In the genomic region with DNA sequence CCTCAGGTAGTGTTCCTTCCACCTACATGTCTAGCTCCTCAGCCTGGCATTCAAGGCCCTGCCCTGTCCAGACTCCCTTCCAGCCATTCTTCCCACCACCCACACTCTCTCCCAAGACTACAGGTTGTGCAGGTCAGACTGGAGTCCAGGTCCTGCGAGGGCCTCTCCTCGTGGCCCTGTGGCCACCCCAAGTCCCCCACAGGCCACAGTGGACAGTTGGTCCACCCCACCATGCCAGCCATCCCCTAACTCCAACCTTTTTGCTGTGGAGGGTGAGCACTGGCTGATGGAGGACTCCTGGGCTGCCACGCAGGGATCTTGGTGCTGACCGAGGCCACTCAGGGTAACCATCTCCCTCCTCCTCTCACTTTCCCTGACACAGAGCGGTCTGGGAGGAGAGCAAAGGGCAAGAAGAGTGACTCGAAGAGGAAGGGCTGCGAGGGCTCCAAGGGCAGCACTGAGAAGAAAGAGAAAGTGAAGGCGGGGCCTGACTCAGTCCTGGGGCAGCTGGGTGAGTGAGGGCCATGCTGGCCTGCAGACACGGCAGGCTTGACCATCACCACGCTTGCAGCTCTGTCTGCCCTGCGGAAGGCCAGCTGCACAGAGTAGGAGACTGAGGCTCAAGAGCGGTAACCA, we compare ENCODE assay signal across 20 cellular contexts. TPM values are rescaled to one million over a fixed set of nuclear protein-coding genes. Genes with fewer than 3 reads are reported as not detected.
DNase-seq lines count a peak whose midpoint lies in the region; ATAC-seq, FAIRE-seq and TF ChIP-seq lines count a peak whose summit lies in the region.
"Had no signal": no experiment of that assay in that cellular context is flagged by ENCODE, and none has a peak within 500 bp of the region (broad histone marks: within the 10 kb centered on the region; RNA-seq: fewer than 3 reads in every experiment).

No MANE protein-coding gene starts in this region.

- POLR2A ChIA-PET in activated naive CD8-positive, alpha-beta T cell treated with anti-CD3 and anti-CD28 coated beads, Interleukin-2, amount 10 ng/mL, durations not matched to agents 7 days and 5 days (lab: Charles Lee) = interaction anchor here (0.9 kb wide), 1 partner anchor 165 kb away, joined by 3 read pairs; the partner anchor contains the start of gene CDKN2AIPNL

- 58 to 69% methylated on average over 12 of the region's 12 CpGs for WGBS in pancreas, 2 donors

- H3K27me3 ChIP-seq in pancreas (no peaks in the 10 kb centered on the region), vagina (no peaks in the 10 kb centered on the region)
- H3K27me3 ChIP-seq: colonic mucosa had no signal

- TF ChIP-seq POLR2A in vagina (IDR thresholded peaks at IDR 0.05) = no peak

- intact Hi-C loops in pancreas (cut with DNase I) (loop anchor here in 1 of 3 donors (10.0 kb wide), 2 partner anchors 192 to 542 kb away; no protein-coding TSS in a partner anchor), vagina (cut with DNase I) (loop anchor here (5.0 kb wide), 2 partner anchors 49 to 164 kb away; partner anchors contain the start of genes CDKN2AIPNL and JADE2)

- H3K27ac ChIP-seq in pancreas (peak overlapping the region in 1 of 4 donors; percentile 41), vagina (no peak overlapping the region)
- H3K27ac ChIP-seq: colonic mucosa, epithelial cell of prostate, HL-60, parathyroid adenoma had no signal

- H3K4me1 ChIP-seq in pancreas (peaks cover 0 to 11% (median 0%) of the 10 kb centered on the region in 3 donors), vagina (peaks cover 19% of the 10 kb centered on the region)
- H3K4me1 ChIP-seq: Caco-2, colonic mucosa had no signal

- peaks cover 6% of the 10 kb centered on the region for H3K4me1 Mint-ChIP-seq in activated T-cell treated with anti-CD3 and anti-CD28 coated beads, Interleukin-2, amount 50 U/mL, for 24 hours (ENCODE audit: low read depth)
- H3K4me1 Mint-ChIP-seq in HFFc6 (ENCODE audit: low read depth) = peaks cover 18% of the 10 kb centered on the region
- H3K4me1 Mint-ChIP-seq in activated naive CD8-positive, alpha-beta T cell treated with anti-CD3 and anti-CD28 coated beads, Interleukin-2, amount 10 ng/mL, durations not matched to agents 7 days and 5 days = no peaks in the 10 kb centered on the region

- H3K27me3 Mint-ChIP-seq in activated T-cell treated with anti-CD3 and anti-CD28 coated beads, Interleukin-2, amount 50 U/mL, for 24 hours = no peaks in the 10 kb centered on the region
- no peaks in the 10 kb centered on the region; the same call in 1 of the 2 replicates for H3K27me3 Mint-ChIP-seq in HFFc6 (ENCODE audit: insufficient read depth)
- no peaks in the 10 kb centered on the region for H3K27me3 Mint-ChIP-seq in activated naive CD8-positive, alpha-beta T cell treated with anti-CD3 and anti-CD28 coated beads, Interleukin-2, amount 10 ng/mL, durations not matched to agents 7 days and 5 days

- H3K9me3 Mint-ChIP-seq in activated T-cell treated with anti-CD3 and anti-CD28 coated beads, Interleukin-2, amount 50 U/mL, for 24 hours = no peaks in the 10 kb centered on the region
- no peaks in the 10 kb centered on the region for H3K9me3 Mint-ChIP-seq in HFFc6
- no peaks in the 10 kb centered on the region for H3K9me3 Mint-ChIP-seq in activated naive CD8-positive, alpha-beta T cell treated with anti-CD3 and anti-CD28 coated beads, Interleukin-2, amount 10 ng/mL, durations not matched to agents 7 days and 5 days
- H3K9me3 Mint-ChIP-seq: immature natural killer cell had no signal

- H3K36me3 Mint-ChIP-seq in activated T-cell treated with anti-CD3 and anti-CD28 coated beads, Interleukin-2, amount 50 U/mL, for 24 hours (ENCODE audit: low read depth) = peaks cover 93% of the 10 kb centered on the region
- H3K36me3 Mint-ChIP-seq in HFFc6 (ENCODE audit: low read depth) = peaks cover 25% of the 10 kb centered on the region
- H3K36me3 Mint-ChIP-seq in activated naive CD8-positive, alpha-beta T cell treated with anti-CD3 and anti-CD28 coated beads, Interleukin-2, amount 10 ng/mL, durations not matched to agents 7 days and 5 days = peaks cover 22% of the 10 kb centered on the region

- peak overlapping the region; percentile 80 for H3K27ac Mint-ChIP-seq in activated T-cell treated with anti-CD3 and anti-CD28 coated beads, Interleukin-2, amount 50 U/mL, for 24 hours
- H3K27ac Mint-ChIP-seq in HFFc6 = peak overlapping the region; percentile 77
- peak overlapping the region; percentile 25 for H3K27ac Mint-ChIP-seq in activated naive CD8-positive, alpha-beta T cell treated with anti-CD3 and anti-CD28 coated beads, Interleukin-2, amount 10 ng/mL, durations not matched to agents 7 days and 5 days

- H3K36me3 ChIP-seq in pancreas (peaks cover 9 to 46% (median 34%) of the 10 kb centered on the region in 3 donors), vagina (peaks cover 3 to 73% of the 10 kb centered on the region in 2 donors)

- no peak overlapping the region for H3K4me3 ChIP-seq in pancreas
- H3K4me3 ChIP-seq in vagina = no peak overlapping the region
- H3K4me3 ChIP-seq: colonic mucosa, smooth muscle cell had no signal

- ATAC-seq in activated naive CD8-positive, alpha-beta T cell treated with anti-CD3 and anti-CD28 coated beads, Interleukin-2, amount 10 ng/mL, durations not matched to agents 7 days and 5 days (ENCODE audit: low read depth) = no peak
- ATAC-seq in pancreas (peak in 3 of 4 donors; percentile 10 to 37 (median 11)), GM21786 (IDR thresholded peaks at IDR 0.05; ENCODE audit: unreplicated experiment) (no peak)

- no peak for DNase-seq in activated T-cell treated with anti-CD3 and anti-CD28 coated beads, Interleukin-2, amount 50 U/mL, for 24 hours
- DNase-seq in activated T-cell treated with anti-CD3 and anti-CD28 coated beads, Interleukin-2, amount 50 U/mL, for 48 hours = no peak
- no peak for DNase-seq in HFFc6
- DNase-seq in activated naive CD8-positive, alpha-beta T cell treated with anti-CD3 and anti-CD28 coated beads, Interleukin-2, amount 10 ng/mL, durations not matched to agents 7 days and 5 days = no peak
- DNase-seq in pancreas = no peak
- DNase-seq in NCI-H2227 (lab: John Stamatoyannopoulos, UW; ENCODE audit: unreplicated experiment) = no peak
- DNase-seq in vagina (ENCODE audit: extremely low spot score in 2 of 2) = no peak
- DNase-seq: activated CD8-positive, alpha-beta memory T cell treated with anti-CD3 and anti-CD28 coated beads, Interleukin-2, amount 50 U/mL, for 48 hours; anterior cingulate cortex; Caco-2; colonic mucosa; immature natural killer cell; Kasumi-1; NCI-H510A treated with DMSO at 0.1 percent for 48 hours had no signal

- TF ChIP-seq CTCF in HFFc6 (IDR thresholded peaks at IDR 0.05) = no peak
- TF ChIP-seq CTCF in pancreas (IDR thresholded peaks at IDR 0.05) = no peak
- TF ChIP-seq CTCF in vagina (IDR thresholded peaks at IDR 0.05) = no peak

- FAIRE-seq in pancreas (lab: Jason Lieb, UNC) = no peak
- FAIRE-seq: A204.1 had no signal

- H3K9me3 ChIP-seq in pancreas = no peaks in the 10 kb centered on the region
- H3K9me3 ChIP-seq in vagina = no peaks in the 10 kb centered on the region
- H3K9me3 ChIP-seq: Caco-2, colonic mucosa had no signal

- H3K4me3 Mint-ChIP-seq in activated T-cell treated with anti-CD3 and anti-CD28 coated beads, Interleukin-2, amount 50 U/mL, for 24 hours = no peak overlapping the region
- peak overlapping the region; percentile 26; the same call in 1 of the 2 replicates for H3K4me3 Mint-ChIP-seq in HFFc6
- no peak overlapping the region for H3K4me3 Mint-ChIP-seq in activated naive CD8-positive, alpha-beta T cell treated with anti-CD3 and anti-CD28 coated beads, Interleukin-2, amount 10 ng/mL, durations not matched to agents 7 days and 5 days
- H3K4me3 Mint-ChIP-seq: immature natural killer cell had no signal

RNA-seq across cellular contexts. Expression of gene JADE2, which starts 51.0 kb away (rescaled TPM):
- total RNA-seq in HFFc6 (2021; fragmentation: NEBNext Ultra II Directional; extraction: Animal tissue kit (Norgen Biotek cat#: 25700)) = 10 to 100 TPM; 32.8 to 41.0 (median 39.6) TPM
- total RNA-seq in activated naive CD8-positive, alpha-beta T cell treated with anti-CD3 and anti-CD28 coated beads, Interleukin-2, amount 10 ng/mL, durations not matched to agents 7 days and 5 days = 100 to 1,000 TPM; 142 to 161 TPM
- total RNA-seq in pancreas (10 to 100 TPM; 25.7 to 42.7 (median 27.4) TPM), vagina (35.4 TPM)
- polyA plus RNA-seq in pancreas = 10 to 100 TPM in 1 of 2 donors, 1 to 10 TPM in 1; 9.6 to 12.6 TPM

RNA-seq across cellular contexts. Expression of gene SAR1B, which starts 56.1 kb away (rescaled TPM):
- 100 to 1,000 TPM in 4 of 6 experiments, 10 to 100 TPM in 2; 94.0 to 108 (median 103) TPM for total RNA-seq in HFFc6 (2021; fragmentation: NEBNext Ultra II Directional; extraction: Animal tissue kit (Norgen Biotek cat#: 25700))
- total RNA-seq in activated naive CD8-positive, alpha-beta T cell treated with anti-CD3 and anti-CD28 coated beads, Interleukin-2, amount 10 ng/mL, durations not matched to agents 7 days and 5 days = 10 to 100 TPM; 42.8 to 48.2 TPM
- total RNA-seq in pancreas (10 to 100 TPM; 31.6 to 42.8 (median 39.5) TPM), vagina (47.1 TPM)
- 10 to 100 TPM; 11.1 to 21.2 TPM for polyA plus RNA-seq in pancreas

Comparison
In these comparisons a context has a peak if more than half of its experiments do, and no peak if none do; other contexts are left out.
1. H3K27ac Mint-ChIP-seq: peak in every context shown above with its lines; median percentile 80 in activated T-cell treated with anti-CD3 and anti-CD28 coated beads, Interleukin-2, amount 50 U/mL, for 24 hours; 77 in HFFc6; 25 in activated naive CD8-positive, alpha-beta T cell treated with anti-CD3 and anti-CD28 coated beads, Interleukin-2, amount 10 ng/mL, durations not matched to agents 7 days and 5 days.
2. ATAC-seq: peak in pancreas (3 of 4); none in activated naive CD8-positive, alpha-beta T cell treated with anti-CD3 and anti-CD28 coated beads, Interleukin-2, amount 10 ng/mL, durations not matched to agents 7 days and 5 days (single experiment) and GM21786 (single experiment).